Comparison of ENCODE assay signal across 28 cellular contexts in genomic region chr2:241500431-241500975, GRCh38. TPM values are rescaled to one million over a fixed set of nuclear protein-coding genes. Genes with fewer than 3 reads are reported as not detected.
"Had no signal": no experiment of that assay in that cellular context is flagged by ENCODE, and none has a peak within 500 bp of the region (broad histone marks: within the 10 kb centered on the region; RNA-seq: fewer than 3 reads in every experiment).

No MANE protein-coding gene starts in this region.

- FAIRE-seq: endothelial cell of umbilical vein, small intestine had no signal

- DNase-seq: activated B cell treated with CpG ODN at 0.5 μM for 24 hours; activated CD4-positive, alpha-beta T cell treated with anti-CD3 and anti-CD28 coated beads for 36 hours; activated CD4-positive, alpha-beta T cell treated with anti-CD3 and anti-CD28 coated beads, Interleukin-2, amount 50 U/mL, for 48 hours; activated CD8-positive, alpha-beta memory T cell treated with anti-CD3 and anti-CD28 coated beads for 24 hours; activated naive CD8-positive, alpha-beta T cell treated with anti-CD3 and anti-CD28 coated beads, Interleukin-2, amount 50 U/mL, for 24 hours; activated T-cell treated with anti-CD3 and anti-CD28 coated beads, Interleukin-2, amount 50 U/mL, for 1 hour; amygdala; caudate nucleus; cortex of kidney; foreskin fibroblast; heart left ventricle; hypothalamus; immature natural killer cell; naive thymus-derived CD8-positive, alpha-beta T cell; small intestine; stimulated activated CD4-positive, alpha-beta T cell treated with anti-CD3 and anti-CD28 coated beads, Interleukin-2, amount 100 ng/mL, for 24 hours; stimulated activated naive B cell treated with anti-CD40 and anti-IgM and Interleukin-4, amounts not matched to agents 10 μg/mL and 1 μg/mL and 100 μg/mL, for 72 hours; stomach; T-helper 1 cell had no signal

- H3K27me3 ChIP-seq: heart left ventricle, stomach, thyroid gland, upper lobe of left lung, vagina had no signal

- H3K9me3 ChIP-seq: heart left ventricle, stomach, thyroid gland, upper lobe of left lung, vagina had no signal

- H3K36me3 Mint-ChIP-seq: activated naive CD4-positive, alpha-beta T cell treated with anti-CD3 and anti-CD28 coated beads, Interleukin-2, amount 50 U/mL, for 24 hours; immature natural killer cell had no signal

- H3K4me3 ChIP-seq: heart left ventricle, stomach, thyroid gland, upper lobe of left lung, vagina had no signal

- H3K27ac ChIP-seq: heart left ventricle, stomach, thyroid gland, upper lobe of left lung, vagina had no signal

- H3K4me3 Mint-ChIP-seq: activated B cell treated with CpG ODN at 0.5 μM for 24 hours; activated CD4-positive, alpha-beta T cell treated with anti-CD3 and anti-CD28 coated beads for 36 hours; activated naive CD4-positive, alpha-beta T cell treated with anti-CD3 and anti-CD28 coated beads, Interleukin-2, amount 50 U/mL, for 24 hours; activated naive CD8-positive, alpha-beta T cell treated with anti-CD3 and anti-CD28 coated beads, Interleukin-2, amount 50 U/mL, for 24 hours; activated T-helper 17 cell treated with anti-CD3 and anti-CD28 coated beads, Interleukin-2, amount 50 U/mL, for 72 hours; immature natural killer cell; memory B cell; naive thymus-derived CD8-positive, alpha-beta T cell; stimulated activated naive B cell treated with anti-CD40 and anti-IgM and Interleukin-4, amounts not matched to agents 10 μg/mL and 1 μg/mL and 100 μg/mL, for 72 hours; T-helper 2 cell treated with Interferon-gamma antibody and Interleukin-4, amounts not matched to agents 5 μg/mL and 100 μg/mL, for 36 hours had no signal

- H3K27me3 Mint-ChIP-seq: activated B cell treated with CpG ODN at 0.5 μM for 24 hours; activated CD4-positive, alpha-beta T cell treated with anti-CD3 and anti-CD28 coated beads for 36 hours; activated naive CD4-positive, alpha-beta T cell treated with anti-CD3 and anti-CD28 coated beads, Interleukin-2, amount 50 U/mL, for 24 hours; activated naive CD8-positive, alpha-beta T cell treated with anti-CD3 and anti-CD28 coated beads, Interleukin-2, amount 50 U/mL, for 24 hours; activated T-helper 17 cell treated with anti-CD3 and anti-CD28 coated beads, Interleukin-2, amount 50 U/mL, for 72 hours; memory B cell; naive thymus-derived CD8-positive, alpha-beta T cell; stimulated activated naive B cell treated with anti-CD40 and anti-IgM and Interleukin-4, amounts not matched to agents 10 μg/mL and 1 μg/mL and 100 μg/mL, for 72 hours had no signal

- H3K9me3 Mint-ChIP-seq: activated B cell treated with CpG ODN at 0.5 μM for 24 hours; activated naive CD4-positive, alpha-beta T cell treated with anti-CD3 and anti-CD28 coated beads, Interleukin-2, amount 50 U/mL, for 24 hours; activated naive CD8-positive, alpha-beta T cell treated with anti-CD3 and anti-CD28 coated beads, Interleukin-2, amount 50 U/mL, for 24 hours; activated T-helper 17 cell treated with anti-CD3 and anti-CD28 coated beads, Interleukin-2, amount 50 U/mL, for 72 hours; immature natural killer cell; memory B cell; naive thymus-derived CD8-positive, alpha-beta T cell; stimulated activated naive B cell treated with anti-CD40 and anti-IgM and Interleukin-4, amounts not matched to agents 10 μg/mL and 1 μg/mL and 100 μg/mL, for 72 hours; T-helper 2 cell treated with Interferon-gamma antibody and Interleukin-4, amounts not matched to agents 5 μg/mL and 100 μg/mL, for 36 hours had no signal

- ATAC-seq: activated CD4-positive, alpha-beta T cell treated with anti-CD3 and anti-CD28 coated beads for 36 hours; activated naive CD8-positive, alpha-beta T cell treated with anti-CD3 and anti-CD28 coated beads, Interleukin-2, amount 50 U/mL, for 24 hours; activated T-helper 17 cell treated with anti-CD3 and anti-CD28 coated beads, Interleukin-2, amount 50 U/mL, for 72 hours; heart left ventricle; naive thymus-derived CD8-positive, alpha-beta T cell; sciatic nerve; stimulated activated naive B cell treated with anti-CD40 and anti-IgM and Interleukin-4, amounts not matched to agents 10 μg/mL and 1 μg/mL and 100 μg/mL, for 72 hours had no signal

- H3K27ac Mint-ChIP-seq: activated B cell treated with CpG ODN at 0.5 μM for 24 hours; activated CD4-positive, alpha-beta T cell treated with anti-CD3 and anti-CD28 coated beads for 36 hours; activated naive CD4-positive, alpha-beta T cell treated with anti-CD3 and anti-CD28 coated beads, Interleukin-2, amount 50 U/mL, for 24 hours; activated naive CD8-positive, alpha-beta T cell treated with anti-CD3 and anti-CD28 coated beads, Interleukin-2, amount 50 U/mL, for 24 hours; activated T-helper 17 cell treated with anti-CD3 and anti-CD28 coated beads, Interleukin-2, amount 50 U/mL, for 72 hours; memory B cell; stimulated activated naive B cell treated with anti-CD40 and anti-IgM and Interleukin-4, amounts not matched to agents 10 μg/mL and 1 μg/mL and 100 μg/mL, for 72 hours; T-helper 2 cell treated with Interferon-gamma antibody and Interleukin-4, amounts not matched to agents 5 μg/mL and 100 μg/mL, for 36 hours had no signal

- H3K4me1 Mint-ChIP-seq: activated naive CD8-positive, alpha-beta T cell treated with anti-CD3 and anti-CD28 coated beads, Interleukin-2, amount 50 U/mL, for 24 hours; activated T-helper 17 cell treated with anti-CD3 and anti-CD28 coated beads, Interleukin-2, amount 50 U/mL, for 72 hours had no signal

RNA-seq across cellular contexts. Expression of gene BOK, which starts 58.0 kb away (rescaled TPM):
- total RNA-seq: activated B cell treated with CpG ODN at 0.5 μM for 24 hours; naive thymus-derived CD8-positive, alpha-beta T cell had no signal
